ENCODE assay signal across 8 cellular contexts in the genomic region with DNA sequence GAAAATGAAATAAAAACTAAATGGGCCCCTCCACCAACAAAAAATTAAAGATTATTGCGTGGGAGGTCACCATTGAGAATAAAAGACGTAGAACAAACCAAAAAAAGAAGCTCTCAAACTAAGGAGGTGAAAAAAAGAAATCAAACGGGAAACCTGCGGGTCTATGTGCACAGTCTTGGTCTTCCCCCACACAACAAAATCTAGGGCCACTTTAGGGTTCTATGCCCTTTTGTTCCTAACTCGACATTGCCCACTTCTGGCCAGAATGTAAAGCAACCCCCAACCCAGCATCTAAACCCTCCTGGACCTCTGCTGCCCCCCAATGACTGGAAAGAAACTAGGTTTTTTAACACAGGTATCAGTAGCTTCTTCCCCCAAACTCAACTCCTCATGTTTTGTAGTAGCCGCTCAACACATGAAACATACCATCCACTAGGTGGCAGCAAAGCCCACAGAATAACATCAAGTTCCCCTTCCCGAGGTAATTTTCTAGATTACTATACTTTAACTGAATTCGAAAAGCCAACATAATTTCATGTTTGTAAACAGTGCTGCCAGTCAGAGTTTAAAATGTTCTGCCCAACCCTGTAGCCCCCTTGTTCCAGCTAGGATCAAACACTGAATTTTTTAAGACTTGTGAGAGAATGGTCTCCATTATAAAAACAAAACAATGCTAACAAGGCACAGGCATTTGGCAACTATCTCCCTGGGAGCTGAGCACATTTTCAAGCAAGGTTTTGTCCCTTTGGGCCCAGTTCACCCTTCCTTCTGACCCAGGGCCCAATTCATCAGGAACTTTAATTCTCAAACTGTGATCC. TPM values are rescaled to one million over a fixed set of nuclear protein-coding genes. Genes with fewer than 3 reads are reported as not detected.
DNase-seq lines count a peak whose midpoint lies in the region; ATAC-seq, FAIRE-seq and TF ChIP-seq lines count a peak whose summit lies in the region.

No MANE protein-coding gene starts in this region.

- H3K27me3 Mint-ChIP-seq in activated T-cell treated with anti-CD3 and anti-CD28 coated beads, Interleukin-2, amount 50 U/mL, for 4 hours (ENCODE audit: low read depth): no peaks in the 10 kb centered on the region
- H3K27me3 Mint-ChIP-seq in nephron (ENCODE audit: low read depth): no peaks in the 10 kb centered on the region

- H3K4me3 ChIP-seq in Karpas-422 (ENCODE audit: low read length) (no peak overlapping the region), Panc1 (ENCODE audit: low read depth in 2 of 2, low read length in 2 of 2) (no peak overlapping the region), fibroblast of lung (replicated peaks in 1 of 4; ENCODE audit: control extremely low read depth in 1 of 4, insufficient read depth in 1 of 4, low read depth in 3 of 4, low read length in 4 of 4) (no peak overlapping the region), thymus (ENCODE audit: low read length) (peak overlapping the region; percentile 49)

- H4K20me1 ChIP-seq in Karpas-422 (ENCODE audit: insufficient read depth, low read depth, low read length): no peaks in the 10 kb centered on the region
- no peaks in the 10 kb centered on the region for H4K20me1 ChIP-seq in fibroblast of lung (ENCODE audit: control insufficient read depth, extremely low read depth, insufficient read depth, low read length)

- DNase-seq in G401 (ENCODE audit: low spot score) (peak; percentile 90), H54 (ENCODE audit: insufficient read length, low spot score) (peak; percentile 17), Karpas-422 (peak; percentile 96), Panc1 (ENCODE audit: low read depth, low spot score) (peak; percentile 59), fibroblast of lung (ENCODE audit: low read depth in 2 of 2) (peak; percentile 63 to 88)
- DNase-seq in activated T-cell treated with anti-CD3 and anti-CD28 coated beads, Interleukin-2, amount 50 U/mL, for 4 hours: peak; percentile 74

- WGBS in thymus: 7% methylated on average over 8 of the region's 8 CpGs

- peak overlapping the region; percentile 76 for H3K4me3 Mint-ChIP-seq in activated T-cell treated with anti-CD3 and anti-CD28 coated beads, Interleukin-2, amount 50 U/mL, for 4 hours
- H3K4me3 Mint-ChIP-seq in nephron: no peak overlapping the region

- no TSS peak for BruUV-seq in Panc1 (replicated peaks; lab: Mats Ljungman, UMichigan)

- POLR2A ChIA-PET in Panc1 (lab: Charles Lee): no interaction called here

- H3K27ac ChIP-seq in Karpas-422 (ENCODE audit: low read length) (peak overlapping the region; percentile 16; the same call in 1 of the 2 replicates), Panc1 (ENCODE audit: low read length) (no peak overlapping the region), fibroblast of lung (ENCODE audit: insufficient read depth, low read length) (no peak overlapping the region), thymus (ENCODE audit: low read depth) (peak overlapping the region; percentile 83)

- H3K9ac ChIP-seq in Karpas-422 (ENCODE audit: low read length) (peak overlapping the region; percentile 41), fibroblast of lung (ENCODE audit: insufficient read depth, low read length) (no peak overlapping the region)

- H3K27ac Mint-ChIP-seq in nephron: peak overlapping the region; percentile 66 to 80 (median 73)

- TF ChIP-seq POLR2A in H54 (IDR thresholded peaks at IDR 0.05; ENCODE audit: low read depth, low read length): no peak

- H2AFZ ChIP-seq in Karpas-422 (ENCODE audit: low read length) (no peak overlapping the region), fibroblast of lung (ENCODE audit: low read length) (no peak overlapping the region)

- intact Hi-C loops in Panc1 (cut with micrococcal nuclease; ENCODE audit: unreplicated experiment): loop anchor here (2.0 kb wide), 1 partner anchor 82 kb away; no protein-coding TSS in a partner anchor

- H3K9me2 ChIP-seq in Karpas-422 (replicated peaks; ENCODE audit: insufficient read depth, low read length): no peaks in the 10 kb centered on the region

- CTCF ChIA-PET in Panc1 (lab: Charles Lee): interaction anchor here (0.6 to 1.0 kb wide), 7 partner anchors 8 to 253 kb away, joined by 3 to 13 read pairs (median 3); no protein-coding TSS in a partner anchor

- in situ Hi-C loops in G401 (cut with HindIII; ENCODE audit: low sequenced_read_pairs): no loop called here
- in situ Hi-C loops in Panc1 (cut with HindIII; ENCODE audit: low pct_unique_long_range_greater_than_20kb, low sequenced_read_pairs): no loop called here

- H3K4me1 ChIP-seq in Karpas-422 (ENCODE audit: low read length) (peaks cover 20% of the 10 kb centered on the region), Panc1 (ENCODE audit: control insufficient read depth, insufficient read depth, low read length) (no peaks in the 10 kb centered on the region), fibroblast of lung (ENCODE audit: control insufficient read depth, extremely low read depth, insufficient read depth, low read length) (no peaks in the 10 kb centered on the region), thymus (ENCODE audit: control insufficient read depth, insufficient read depth, low read length) (peaks cover 41% of the 10 kb centered on the region)

- no peaks in the 10 kb centered on the region for H3K9me3 ChIP-seq in Karpas-422 (ENCODE audit: low read length)
- H3K9me3 ChIP-seq in Panc1 (ENCODE audit: control insufficient read depth, insufficient read depth, low read depth, low read length): no peaks in the 10 kb centered on the region
- no peaks in the 10 kb centered on the region for H3K9me3 ChIP-seq in fibroblast of lung (ENCODE audit: control insufficient read depth, insufficient read depth, low read depth, low read length)
- no peaks in the 10 kb centered on the region for H3K9me3 ChIP-seq in thymus (ENCODE audit: control insufficient read depth)

- FAIRE-seq in H54 (lab: Jason Lieb, UNC): peak; percentile 73

- H3K27me3 ChIP-seq in Karpas-422 (ENCODE audit: low read length): no peaks in the 10 kb centered on the region
- no peaks in the 10 kb centered on the region for H3K27me3 ChIP-seq in Panc1 (ENCODE audit: control insufficient read depth, insufficient read depth, low read length)
- no peaks in the 10 kb centered on the region for H3K27me3 ChIP-seq in fibroblast of lung (ENCODE audit: control insufficient read depth, insufficient read depth, low read length)
- H3K27me3 ChIP-seq in thymus (ENCODE audit: control insufficient read depth, insufficient read depth): no peaks in the 10 kb centered on the region

- ATAC-seq in Panc1: peak; percentile 73
- peak; percentile 82 to 86 for ATAC-seq in activated T-cell treated with anti-CD3 and anti-CD28 coated beads, Interleukin-2, amount 50 U/mL, for 4 hours

- peaks cover 29% of the 10 kb centered on the region for H3K79me2 ChIP-seq in Karpas-422 (ENCODE audit: low read length)
- H3K79me2 ChIP-seq in fibroblast of lung (ENCODE audit: control insufficient read depth, insufficient read depth, low read length): peaks cover 12% of the 10 kb centered on the region

- TF ChIP-seq CTCF in Panc1 (IDR thresholded peaks at IDR 0.05) (peak; percentile 76), fibroblast of lung (conservative IDR thresholded peaks at IDR 0.05 in 1 of 2, IDR thresholded peaks at IDR 0.05 in 1 of 2; ENCODE audit: low read depth in 1 of 2, low read length in 2 of 2) (peak; percentile 60 to 64), nephron (IDR thresholded peaks at IDR 0.05; ENCODE audit: unreplicated experiment in 3 of 3) (peak; percentile 73 to 85 (median 79))

- H3K4me2 ChIP-seq in Karpas-422 (ENCODE audit: low read depth, low read length, poor library complexity, severe bottlenecking): peak overlapping the region; percentile 49
- H3K4me2 ChIP-seq in fibroblast of lung (ENCODE audit: extremely low read depth, insufficient read depth, low read length): no peak overlapping the region

- H3K36me3 ChIP-seq in Karpas-422 (ENCODE audit: insufficient read depth, low read length) (peaks cover 49% of the 10 kb centered on the region), Panc1 (ENCODE audit: control insufficient read depth, insufficient read depth, low read length) (peaks cover 20% of the 10 kb centered on the region), fibroblast of lung (ENCODE audit: control insufficient read depth, insufficient read depth, low read length) (peaks cover 7% of the 10 kb centered on the region), thymus (ENCODE audit: control insufficient read depth, insufficient read depth) (peaks cover 25% of the 10 kb centered on the region)

- H3K4me1 Mint-ChIP-seq in activated T-cell treated with anti-CD3 and anti-CD28 coated beads, Interleukin-2, amount 50 U/mL, for 4 hours (ENCODE audit: low read depth): peaks cover 61% of the 10 kb centered on the region
- peaks cover 14% of the 10 kb centered on the region for H3K4me1 Mint-ChIP-seq in nephron

- H3K36me3 Mint-ChIP-seq in activated T-cell treated with anti-CD3 and anti-CD28 coated beads, Interleukin-2, amount 50 U/mL, for 4 hours (ENCODE audit: insufficient read depth): peaks cover 42% of the 10 kb centered on the region
- H3K36me3 Mint-ChIP-seq in nephron (ENCODE audit: low read depth): peaks cover 51% of the 10 kb centered on the region

- H3K9me3 Mint-ChIP-seq in activated T-cell treated with anti-CD3 and anti-CD28 coated beads, Interleukin-2, amount 50 U/mL, for 4 hours: no peaks in the 10 kb centered on the region
- no peaks in the 10 kb centered on the region for H3K9me3 Mint-ChIP-seq in nephron

RNA-seq across cellular contexts. Expression of a gene that starts 18.7 kb away (rescaled TPM):
- 381 and 389 TPM in 2 replicates for total RNA-seq in G401 (2014; rRNA removed; shearing (Covaris generic))
- total RNA-seq in Karpas-422 (2014; rRNA removed; shearing (Covaris generic); ENCODE audit: low replicate concordance): 163 and 459 TPM in 2 replicates
- total RNA-seq in Panc1 (2021; ENCODE audit: unreplicated experiment) (163 TPM), fibroblast of lung (235 and 249 TPM in 2 replicates)
- polyA plus RNA-seq in Panc1 (2012; ENCODE audit: insufficient read length): 169 TPM
- total RNA-seq in activated T-cell treated with anti-CD3 and anti-CD28 coated beads, Interleukin-2, amount 50 U/mL, for 4 hours: 100 to 1,000 TPM; 287 to 323 (median 300) TPM
- polyA plus RNA-seq in fibroblast of lung (623 and 651 TPM in 2 replicates), thymus (237 TPM)
- 466 and 481 TPM in 2 replicates for polyA plus RNA-seq in fibroblast of lung (2012)
- polyA minus RNA-seq in fibroblast of lung (ENCODE audit: low replicate concordance): 385 and 479 TPM in 2 replicates

RNA-seq across cellular contexts. Expression of a gene that starts 27.8 kb away (rescaled TPM):
- 8.1 and 8.9 TPM in 2 replicates for total RNA-seq in G401 (2014; rRNA removed; shearing (Covaris generic))
- 3.8 and 6.1 TPM in 2 replicates for total RNA-seq in Karpas-422 (2014; rRNA removed; shearing (Covaris generic); ENCODE audit: low replicate concordance)
- 5.1 TPM for total RNA-seq in Panc1 (2021; ENCODE audit: unreplicated experiment)
- 3.1 TPM for polyA plus RNA-seq in Panc1 (2012; ENCODE audit: insufficient read length)
- total RNA-seq in activated T-cell treated with anti-CD3 and anti-CD28 coated beads, Interleukin-2, amount 50 U/mL, for 4 hours: 1 to 10 TPM; 1.9 to 3.9 (median 2.1) TPM
- 20.5 and 40.0 TPM in 2 replicates for total RNA-seq in fibroblast of lung
- polyA plus RNA-seq in fibroblast of lung: 41.3 and 61.2 TPM in 2 replicates
- polyA plus RNA-seq in fibroblast of lung (2012): 33.5 and 68.1 TPM in 2 replicates
- 90.3 and 116 TPM in 2 replicates for polyA minus RNA-seq in fibroblast of lung (ENCODE audit: low replicate concordance)
- polyA plus RNA-seq in thymus: 9.3 TPM

Comparison
In these comparisons a context has a peak if more than half of its experiments do, and no peak if none do; other contexts are left out.
1. DNase-seq: peak in every context shown above with its lines; median percentile 96 in Karpas-422; 90 in G401; 76 in fibroblast of lung; 74 in activated T-cell treated with anti-CD3 and anti-CD28 coated beads, Interleukin-2, amount 50 U/mL, for 4 hours; 59 in Panc1; 17 in H54.
2. H3K27ac ChIP-seq: peak in Karpas-422 (single experiment) and thymus (single experiment); none in Panc1 (single experiment) and fibroblast of lung (single experiment).
3. Peak in every context shown above with its lines, with median percentiles within 50 percentile points of each other: CTCF ChIP-seq.